ENCODE assay signal across 1 cellular context in the genomic region with DNA sequence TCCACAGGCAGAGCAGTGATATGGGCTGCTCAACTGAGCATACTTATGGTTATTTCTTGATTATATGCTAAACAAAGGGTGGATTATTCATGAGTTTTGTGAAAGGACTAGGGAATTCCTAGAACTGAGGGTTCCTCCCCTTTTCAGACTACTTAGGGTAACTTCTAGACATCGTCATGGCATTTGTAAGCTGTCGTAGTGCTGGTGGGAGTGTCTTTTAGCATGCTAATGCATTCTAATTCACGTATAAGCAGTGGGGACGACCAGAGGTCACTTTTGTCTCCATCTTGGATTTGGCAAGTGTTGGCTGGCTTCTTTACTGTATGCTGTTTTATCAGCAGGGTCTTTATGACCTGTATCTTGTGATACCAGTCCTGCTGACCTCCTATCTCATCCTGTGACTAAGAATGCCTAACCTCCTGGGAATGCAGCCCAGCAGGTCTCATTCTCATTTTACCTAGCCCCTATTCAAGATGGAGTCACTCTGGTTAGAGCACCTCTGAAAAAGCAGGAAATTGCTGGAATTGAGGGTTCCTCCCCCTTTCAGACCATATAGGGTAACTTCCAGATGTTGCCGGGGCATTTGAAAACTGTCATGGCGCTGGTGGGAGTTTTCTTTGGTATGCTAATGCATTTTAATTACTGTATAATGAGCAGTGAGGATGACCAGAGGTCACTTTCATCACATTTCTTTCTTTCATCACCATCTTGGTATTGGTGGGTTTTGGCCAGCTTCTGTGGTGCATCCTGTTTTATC.
TF ChIP-seq lines count a peak whose summit lies in the region.

No MANE protein-coding gene starts in this region.

TF ChIP-seq in K562, 482 proteins besides CTCF, POLR2A, EP300 and RAD21 (continued from another document and continues in another):
- no peak for TF ChIP-seq MYC (IDR thresholded peaks at IDR 0.05; ENCODE audit: low read depth, low read length)
- TF ChIP-seq MYC (CRISPR knock-in tag; IDR thresholded peaks at IDR 0.05; ENCODE audit: borderline replicate concordance, low read depth), result 0 out of 2 replicates have a peak, but pooled peaks have one; percentile 29
- no peak for TF ChIP-seq RBBP5 (IDR thresholded peaks at IDR 0.05; ENCODE audit: borderline replicate concordance, insufficient read depth, low read length, poor library complexity, severe bottlenecking)
- TF ChIP-seq, protein P1, sequence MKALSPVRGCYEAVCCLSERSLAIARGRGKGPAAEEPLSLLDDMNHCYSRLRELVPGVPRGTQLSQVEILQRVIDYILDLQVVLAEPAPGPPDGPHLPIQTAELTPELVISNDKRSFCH (CRISPR knock-in tag; IDR thresholded peaks at IDR 0.05), result peak; percentile 52; the same call in 1 of the 2 replicates
- TF ChIP-seq, protein P1 (tag; IDR thresholded peaks at IDR 0.05), result no peak
- TF ChIP-seq, protein P2, sequence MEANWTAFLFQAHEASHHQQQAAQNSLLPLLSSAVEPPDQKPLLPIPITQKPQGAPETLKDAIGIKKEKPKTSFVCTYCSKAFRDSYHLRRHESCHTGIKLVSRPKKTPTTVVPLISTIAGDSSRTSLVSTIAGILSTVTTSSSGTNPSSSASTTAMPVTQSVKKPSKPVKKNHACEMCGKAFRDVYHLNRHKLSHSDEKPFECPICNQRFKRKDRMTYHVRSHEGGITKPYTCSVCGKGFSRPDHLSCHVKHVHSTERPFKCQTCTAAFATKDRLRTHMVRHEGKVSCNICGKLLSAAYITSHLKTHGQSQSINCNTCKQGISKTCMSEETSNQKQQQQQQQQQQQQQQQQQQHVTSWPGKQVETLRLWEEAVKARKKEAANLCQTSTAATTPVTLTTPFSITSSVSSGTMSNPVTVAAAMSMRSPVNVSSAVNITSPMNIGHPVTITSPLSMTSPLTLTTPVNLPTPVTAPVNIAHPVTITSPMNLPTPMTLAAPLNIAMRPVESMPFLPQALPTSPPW (CRISPR knock-in tag; IDR thresholded peaks at IDR 0.05), result peak; percentile 44
- peak; percentile 97 for TF ChIP-seq ZNF583 (CRISPR knock-in tag; IDR thresholded peaks at IDR 0.05)
- TF ChIP-seq LCOR (CRISPR knock-in tag; IDR thresholded peaks at IDR 0.05), result no peak
- TF ChIP-seq KLF6 (CRISPR knock-in tag; IDR thresholded peaks at IDR 0.05; ENCODE audit: borderline replicate concordance), result peak; percentile 91; the same call in 1 of the 2 replicates
- TF ChIP-seq, protein P3, sequence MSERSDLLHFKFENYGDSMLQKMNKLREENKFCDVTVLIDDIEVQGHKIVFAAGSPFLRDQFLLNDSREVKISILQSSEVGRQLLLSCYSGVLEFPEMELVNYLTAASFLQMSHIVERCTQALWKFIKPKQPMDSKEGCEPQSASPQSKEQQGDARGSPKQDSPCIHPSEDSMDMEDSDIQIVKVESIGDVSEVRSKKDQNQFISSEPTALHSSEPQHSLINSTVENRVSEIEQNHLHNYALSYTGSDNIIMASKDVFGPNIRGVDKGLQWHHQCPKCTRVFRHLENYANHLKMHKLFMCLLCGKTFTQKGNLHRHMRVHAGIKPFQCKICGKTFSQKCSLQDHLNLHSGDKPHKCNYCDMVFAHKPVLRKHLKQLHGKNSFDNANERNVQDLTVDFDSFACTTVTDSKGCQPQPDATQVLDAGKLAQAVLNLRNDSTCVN (CRISPR knock-in tag; IDR thresholded peaks at IDR 0.05), result peak; percentile 66; the same call in 1 of the 2 replicates
- TF ChIP-seq, protein P4, sequence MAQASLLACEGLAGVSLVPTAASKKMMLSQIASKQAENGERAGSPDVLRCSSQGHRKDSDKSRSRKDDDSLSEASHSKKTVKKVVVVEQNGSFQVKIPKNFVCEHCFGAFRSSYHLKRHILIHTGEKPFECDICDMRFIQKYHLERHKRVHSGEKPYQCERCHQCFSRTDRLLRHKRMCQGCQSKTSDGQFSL (CRISPR knock-in tag; IDR thresholded peaks at IDR 0.05), result no peak
- TF ChIP-seq, protein P4 (tag; IDR thresholded peaks at IDR 0.05), result peak in 1 of 2 experiments; percentile 96; a peak in 2 of 4 replicates
- TF ChIP-seq, protein P5, sequence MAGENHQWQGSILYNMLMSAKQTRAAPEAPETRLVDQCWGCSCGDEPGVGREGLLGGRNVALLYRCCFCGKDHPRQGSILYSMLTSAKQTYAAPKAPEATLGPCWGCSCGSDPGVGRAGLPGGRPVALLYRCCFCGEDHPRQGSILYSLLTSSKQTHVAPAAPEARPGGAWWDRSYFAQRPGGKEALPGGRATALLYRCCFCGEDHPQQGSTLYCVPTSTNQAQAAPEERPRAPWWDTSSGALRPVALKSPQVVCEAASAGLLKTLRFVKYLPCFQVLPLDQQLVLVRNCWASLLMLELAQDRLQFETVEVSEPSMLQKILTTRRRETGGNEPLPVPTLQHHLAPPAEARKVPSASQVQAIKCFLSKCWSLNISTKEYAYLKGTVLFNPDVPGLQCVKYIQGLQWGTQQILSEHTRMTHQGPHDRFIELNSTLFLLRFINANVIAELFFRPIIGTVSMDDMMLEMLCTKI (IDR thresholded peaks at IDR 0.05; ENCODE audit: partially characterized antibody), result no peak
- TF ChIP-seq STAT5B (CRISPR knock-in tag; IDR thresholded peaks at IDR 0.05), result peak; percentile 77; the same call in 1 of the 2 replicates
- no peak for TF ChIP-seq PML (IDR thresholded peaks at IDR 0.05; ENCODE audit: low read length)
- peak; percentile 60; the same call in 1 of the 2 replicates for TF ChIP-seq ZNF354B (CRISPR knock-in tag; IDR thresholded peaks at IDR 0.05)
- no peak for TF ChIP-seq NFATC3 (IDR thresholded peaks at IDR 0.05)
- 0 out of 2 replicates have a peak, but pooled peaks have one; percentile 62 for TF ChIP-seq ZNF253 (CRISPR knock-in tag; conservative IDR thresholded peaks at IDR 0.05)
- TF ChIP-seq, protein P6, sequence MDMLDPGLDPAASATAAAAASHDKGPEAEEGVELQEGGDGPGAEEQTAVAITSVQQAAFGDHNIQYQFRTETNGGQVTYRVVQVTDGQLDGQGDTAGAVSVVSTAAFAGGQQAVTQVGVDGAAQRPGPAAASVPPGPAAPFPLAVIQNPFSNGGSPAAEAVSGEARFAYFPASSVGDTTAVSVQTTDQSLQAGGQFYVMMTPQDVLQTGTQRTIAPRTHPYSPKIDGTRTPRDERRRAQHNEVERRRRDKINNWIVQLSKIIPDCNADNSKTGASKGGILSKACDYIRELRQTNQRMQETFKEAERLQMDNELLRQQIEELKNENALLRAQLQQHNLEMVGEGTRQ (CRISPR knock-in tag; IDR thresholded peaks at IDR 0.05), result no peak
- TF ChIP-seq, protein P7, sequence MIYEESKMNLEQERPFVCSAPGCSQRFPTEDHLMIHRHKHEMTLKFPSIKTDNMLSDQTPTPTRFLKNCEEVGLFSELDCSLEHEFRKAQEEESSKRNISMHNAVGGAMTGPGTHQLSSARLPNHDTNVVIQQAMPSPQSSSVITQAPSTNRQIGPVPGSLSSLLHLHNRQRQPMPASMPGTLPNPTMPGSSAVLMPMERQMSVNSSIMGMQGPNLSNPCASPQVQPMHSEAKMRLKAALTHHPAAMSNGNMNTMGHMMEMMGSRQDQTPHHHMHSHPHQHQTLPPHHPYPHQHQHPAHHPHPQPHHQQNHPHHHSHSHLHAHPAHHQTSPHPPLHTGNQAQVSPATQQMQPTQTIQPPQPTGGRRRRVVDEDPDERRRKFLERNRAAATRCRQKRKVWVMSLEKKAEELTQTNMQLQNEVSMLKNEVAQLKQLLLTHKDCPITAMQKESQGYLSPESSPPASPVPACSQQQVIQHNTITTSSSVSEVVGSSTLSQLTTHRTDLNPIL (CRISPR knock-in tag; IDR thresholded peaks at IDR 0.05), result 0 out of 2 replicates have a peak, but pooled peaks have one; percentile 61
- peak; percentile 96 for TF ChIP-seq PTRF (tag; IDR thresholded peaks at IDR 0.05)
- peak; percentile 87 for TF ChIP-seq TEAD2 (tag; IDR thresholded peaks at IDR 0.05)
- TF ChIP-seq, protein P8, sequence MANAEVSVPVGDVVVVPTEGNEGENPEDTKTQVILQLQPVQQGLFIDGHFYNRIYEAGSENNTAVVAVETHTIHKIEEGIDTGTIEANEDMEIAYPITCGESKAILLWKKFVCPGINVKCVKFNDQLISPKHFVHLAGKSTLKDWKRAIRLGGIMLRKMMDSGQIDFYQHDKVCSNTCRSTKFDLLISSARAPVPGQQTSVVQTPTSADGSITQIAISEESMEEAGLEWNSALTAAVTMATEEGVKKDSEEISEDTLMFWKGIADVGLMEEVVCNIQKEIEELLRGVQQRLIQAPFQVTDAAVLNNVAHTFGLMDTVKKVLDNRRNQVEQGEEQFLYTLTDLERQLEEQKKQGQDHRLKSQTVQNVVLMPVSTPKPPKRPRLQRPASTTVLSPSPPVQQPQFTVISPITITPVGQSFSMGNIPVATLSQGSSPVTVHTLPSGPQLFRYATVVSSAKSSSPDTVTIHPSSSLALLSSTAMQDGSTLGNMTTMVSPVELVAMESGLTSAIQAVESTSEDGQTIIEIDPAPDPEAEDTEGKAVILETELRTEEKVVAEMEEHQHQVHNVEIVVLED (CRISPR knock-in tag; IDR thresholded peaks at IDR 0.05), result peak; percentile 62; the same call in 1 of the 2 replicates
- peak; percentile 95 for TF ChIP-seq ZKSCAN8 (CRISPR knock-in tag; IDR thresholded peaks at IDR 0.05)
- TF ChIP-seq, protein P9, sequence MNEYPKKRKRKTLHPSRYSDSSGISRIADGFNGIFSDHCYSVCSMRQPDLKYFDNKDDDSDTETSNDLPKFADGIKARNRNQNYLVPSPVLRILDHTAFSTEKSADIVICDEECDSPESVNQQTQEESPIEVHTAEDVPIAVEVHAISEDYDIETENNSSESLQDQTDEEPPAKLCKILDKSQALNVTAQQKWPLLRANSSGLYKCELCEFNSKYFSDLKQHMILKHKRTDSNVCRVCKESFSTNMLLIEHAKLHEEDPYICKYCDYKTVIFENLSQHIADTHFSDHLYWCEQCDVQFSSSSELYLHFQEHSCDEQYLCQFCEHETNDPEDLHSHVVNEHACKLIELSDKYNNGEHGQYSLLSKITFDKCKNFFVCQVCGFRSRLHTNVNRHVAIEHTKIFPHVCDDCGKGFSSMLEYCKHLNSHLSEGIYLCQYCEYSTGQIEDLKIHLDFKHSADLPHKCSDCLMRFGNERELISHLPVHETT (CRISPR knock-in tag; conservative IDR thresholded peaks at IDR 0.05 in 1 of 2, IDR thresholded peaks at IDR 0.05 in 1 of 2), result peak in 1 of 2 experiments; percentile 95; a peak in 2 of 4 replicates
- peak; percentile 91 for TF ChIP-seq PYGO2 (tag; IDR thresholded peaks at IDR 0.05)
- TF ChIP-seq SIN3A (IDR thresholded peaks at IDR 0.05; ENCODE audit: borderline replicate concordance in 2 of 2, control insufficient read depth in 1 of 2, low read depth in 2 of 2, low read length in 2 of 2), result no peak
- peak; percentile 89 for TF ChIP-seq PTTG1 (tag; IDR thresholded peaks at IDR 0.05; ENCODE audit: low read depth)
- peak; percentile 35; the same call in 1 of the 2 replicates for TF ChIP-seq ZNF707 (CRISPR knock-in tag; conservative IDR thresholded peaks at IDR 0.05)
- 0 out of 2 replicates have a peak, but pooled peaks have one; percentile 33 for TF ChIP-seq ZNF444 (CRISPR knock-in tag; IDR thresholded peaks at IDR 0.05)
- TF ChIP-seq ZNF668 (CRISPR knock-in tag; IDR thresholded peaks at IDR 0.05), result peak; percentile 95
- TF ChIP-seq DIDO1 (tag; IDR thresholded peaks at IDR 0.05; ENCODE audit: low read depth), result peak; percentile 80
- no peak for TF ChIP-seq TCF7 (IDR thresholded peaks at IDR 0.05; ENCODE audit: borderline replicate concordance)
- no peak for TF ChIP-seq GABPB2 (CRISPR knock-in tag; conservative IDR thresholded peaks at IDR 0.05)
- 0 out of 2 replicates have a peak, but pooled peaks have one; percentile 39 for TF ChIP-seq ZNF561 (CRISPR knock-in tag; conservative IDR thresholded peaks at IDR 0.05)
- peak; percentile 72 for TF ChIP-seq ETV1 (tag; conservative IDR thresholded peaks at IDR 0.05; ENCODE audit: low read depth)
- peak; percentile 96 for TF ChIP-seq ZNF197 (CRISPR knock-in tag; IDR thresholded peaks at IDR 0.05; ENCODE audit: low read depth)
- TF ChIP-seq MEF2D (tag; conservative IDR thresholded peaks at IDR 0.05; ENCODE audit: low read depth), result peak; percentile 95
- TF ChIP-seq HSF4 (CRISPR knock-in tag; IDR thresholded peaks at IDR 0.05; ENCODE audit: borderline replicate concordance), result no peak; the same call in 1 of the 2 replicates
- peak; percentile 91 for TF ChIP-seq GTF2A2 (tag; IDR thresholded peaks at IDR 0.05)
- TF ChIP-seq, protein P10, sequence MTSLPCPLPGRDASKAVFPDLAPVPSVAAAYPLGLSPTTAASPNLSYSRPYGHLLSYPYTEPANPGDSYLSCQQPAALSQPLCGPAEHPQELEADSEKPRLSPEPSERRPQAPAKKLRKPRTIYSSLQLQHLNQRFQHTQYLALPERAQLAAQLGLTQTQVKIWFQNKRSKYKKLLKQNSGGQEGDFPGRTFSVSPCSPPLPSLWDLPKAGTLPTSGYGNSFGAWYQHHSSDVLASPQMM (CRISPR knock-in tag; IDR thresholded peaks at IDR 0.05), result no peak
- peak; percentile 90 for TF ChIP-seq ZNF644 (tag; IDR thresholded peaks at IDR 0.05; ENCODE audit: low read depth)
- no peak for TF ChIP-seq RUNX1 (IDR thresholded peaks at IDR 0.05; ENCODE audit: low read depth)
- TF ChIP-seq, protein P11, sequence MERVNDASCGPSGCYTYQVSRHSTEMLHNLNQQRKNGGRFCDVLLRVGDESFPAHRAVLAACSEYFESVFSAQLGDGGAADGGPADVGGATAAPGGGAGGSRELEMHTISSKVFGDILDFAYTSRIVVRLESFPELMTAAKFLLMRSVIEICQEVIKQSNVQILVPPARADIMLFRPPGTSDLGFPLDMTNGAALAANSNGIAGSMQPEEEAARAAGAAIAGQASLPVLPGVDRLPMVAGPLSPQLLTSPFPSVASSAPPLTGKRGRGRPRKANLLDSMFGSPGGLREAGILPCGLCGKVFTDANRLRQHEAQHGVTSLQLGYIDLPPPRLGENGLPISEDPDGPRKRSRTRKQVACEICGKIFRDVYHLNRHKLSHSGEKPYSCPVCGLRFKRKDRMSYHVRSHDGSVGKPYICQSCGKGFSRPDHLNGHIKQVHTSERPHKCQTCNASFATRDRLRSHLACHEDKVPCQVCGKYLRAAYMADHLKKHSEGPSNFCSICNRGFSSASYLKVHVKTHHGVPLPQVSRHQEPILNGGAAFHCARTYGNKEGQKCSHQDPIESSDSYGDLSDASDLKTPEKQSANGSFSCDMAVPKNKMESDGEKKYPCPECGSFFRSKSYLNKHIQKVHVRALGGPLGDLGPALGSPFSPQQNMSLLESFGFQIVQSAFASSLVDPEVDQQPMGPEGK (CRISPR knock-in tag; IDR thresholded peaks at IDR 0.05; ENCODE audit: borderline replicate concordance), result peak; percentile 56; the same call in 1 of the 2 replicates
- TF ChIP-seq BACH1 (tag; IDR thresholded peaks at IDR 0.05), result peak; percentile 90
- TF ChIP-seq, protein P12, sequence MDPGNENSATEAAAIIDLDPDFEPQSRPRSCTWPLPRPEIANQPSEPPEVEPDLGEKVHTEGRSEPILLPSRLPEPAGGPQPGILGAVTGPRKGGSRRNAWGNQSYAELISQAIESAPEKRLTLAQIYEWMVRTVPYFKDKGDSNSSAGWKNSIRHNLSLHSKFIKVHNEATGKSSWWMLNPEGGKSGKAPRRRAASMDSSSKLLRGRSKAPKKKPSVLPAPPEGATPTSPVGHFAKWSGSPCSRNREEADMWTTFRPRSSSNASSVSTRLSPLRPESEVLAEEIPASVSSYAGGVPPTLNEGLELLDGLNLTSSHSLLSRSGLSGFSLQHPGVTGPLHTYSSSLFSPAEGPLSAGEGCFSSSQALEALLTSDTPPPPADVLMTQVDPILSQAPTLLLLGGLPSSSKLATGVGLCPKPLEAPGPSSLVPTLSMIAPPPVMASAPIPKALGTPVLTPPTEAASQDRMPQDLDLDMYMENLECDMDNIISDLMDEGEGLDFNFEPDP (CRISPR knock-in tag; IDR thresholded peaks at IDR 0.05), result 0 out of 2 replicates have a peak, but pooled peaks have one; percentile 35
- TF ChIP-seq MTA2 (IDR thresholded peaks at IDR 0.05; ENCODE audit: low read depth), result no peak
